20 cellular contexts compared by ENCODE assay signal in the genomic region with DNA sequence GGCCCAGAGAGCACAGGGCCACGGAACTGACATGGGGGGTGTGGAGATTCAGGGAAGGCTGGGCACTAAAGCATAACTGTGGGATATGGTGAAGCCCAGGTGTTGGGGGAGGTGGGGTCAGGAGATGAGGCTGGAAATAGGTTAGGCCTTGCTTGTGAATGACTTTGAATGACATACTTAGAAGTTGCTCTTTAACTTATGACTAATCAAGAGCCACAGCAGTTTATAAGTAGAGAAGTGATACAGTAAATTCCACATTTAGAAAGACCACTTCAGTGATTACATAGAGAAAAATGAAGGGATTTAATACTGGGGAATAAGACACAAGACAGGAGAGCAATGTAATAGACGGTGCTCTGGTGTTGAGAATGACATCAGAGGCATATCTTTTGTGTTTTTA.
DNase-seq lines count a peak whose midpoint lies in the region; ATAC-seq and TF ChIP-seq lines count a peak whose summit lies in the region.
"Had no signal": no experiment of that assay in that cellular context is flagged by ENCODE, and none has a peak within 500 bp of the region (broad histone marks: within the 10 kb centered on the region; RNA-seq: fewer than 3 reads in every experiment).

No MANE protein-coding gene starts in this region.

- TF ChIP-seq CTCF in colonic mucosa (IDR thresholded peaks at IDR 0.05) (no peak), lower lobe of right lung (IDR thresholded peaks at IDR 0.05) (no peak), smooth muscle cell (IDR thresholded peaks at IDR 0.05; ENCODE audit: borderline replicate concordance, insufficient read depth, poor library complexity, severe bottlenecking) (no peak), foreskin fibroblast (IDR thresholded peaks at IDR 0.05; ENCODE audit: low read depth, low read length) (no peak), SK-N-SH (IDR thresholded peaks at IDR 0.05) (no peak)

- CTCF ChIA-PET in SK-N-SH (lab: Yijun Ruan, JAX), result no interaction called here

- TF ChIP-seq RAD21 in SK-N-SH (IDR thresholded peaks at IDR 0.05; ENCODE audit: low read length), result no peak

- H3K79me2 ChIP-seq in smooth muscle cell (ENCODE audit: low read depth), result no peaks in the 10 kb centered on the region
- no peaks in the 10 kb centered on the region for H3K79me2 ChIP-seq in SK-N-SH (ENCODE audit: insufficient read depth)

- no peak overlapping the region for H3K4me3 ChIP-seq in colonic mucosa
- no peak overlapping the region for H3K4me3 ChIP-seq in lower lobe of right lung
- no peak overlapping the region for H3K4me3 ChIP-seq in smooth muscle cell
- no peak overlapping the region for H3K4me3 ChIP-seq in foreskin fibroblast (ENCODE audit: low read depth in 1 of 2, low read length in 2 of 2)
- no peak overlapping the region for H3K4me3 ChIP-seq in SK-N-SH (ENCODE audit: low read depth in 2 of 2, low read length in 1 of 2)

- peak; percentile 55 to 76 for ATAC-seq in lower lobe of right lung
- no peak for ATAC-seq in GM19328 (IDR thresholded peaks at IDR 0.05; ENCODE audit: unreplicated experiment)
- ATAC-seq: activated naive CD4-positive, alpha-beta T cell treated with anti-CD3 and anti-CD28 coated beads, Interleukin-2, amount 50 U/mL, for 72 hours; natural killer cell treated with Interleukin-12 subunit alpha and Interleukin-12 subunit beta and Interleukin-15 and Interleukin-18, amount 100 ng/mL, for 72 hours; WTC11 had no signal

- no peaks in the 10 kb centered on the region for H3K36me3 ChIP-seq in colonic mucosa
- no peaks in the 10 kb centered on the region for H3K36me3 ChIP-seq in lower lobe of right lung
- H3K36me3 ChIP-seq in smooth muscle cell (ENCODE audit: low read depth), result no peaks in the 10 kb centered on the region
- no peaks in the 10 kb centered on the region for H3K36me3 ChIP-seq in SK-N-SH (replicated peaks in 1 of 2; ENCODE audit: control insufficient read depth in 1 of 2, insufficient read depth in 2 of 2, low read length in 1 of 2)

- H3K4me1 ChIP-seq in colonic mucosa (no peaks in the 10 kb centered on the region), lower lobe of right lung (no peaks in the 10 kb centered on the region), smooth muscle cell (ENCODE audit: low read depth) (no peaks in the 10 kb centered on the region), SK-N-SH (ENCODE audit: control insufficient read depth in 1 of 2, insufficient read depth in 2 of 2, low read depth in 1 of 2, low read length in 1 of 2) (peaks cover 0 to 6% of the 10 kb centered on the region in 2 experiments; a peak in 1 of 4 replicates)

- H3K9me3 ChIP-seq in colonic mucosa (no peaks in the 10 kb centered on the region), lower lobe of right lung (no peaks in the 10 kb centered on the region), smooth muscle cell (replicated peaks; ENCODE audit: low read depth) (no peaks in the 10 kb centered on the region), SK-N-SH (no peaks in the 10 kb centered on the region)

- 78% methylated on average over 2 of the region's 2 CpGs for WGBS in smooth muscle cell (ENCODE audit: low lambda C conversion rate)
- WGBS in SK-N-SH (ENCODE audit: low lambda C conversion rate), result 85% methylated on average over 2 of the region's 2 CpGs

- H3K9me2 ChIP-seq in SK-N-SH, result no peaks in the 10 kb centered on the region

- H2AFZ ChIP-seq in smooth muscle cell (ENCODE audit: low read depth), result peak overlapping the region; percentile 55
- no peak overlapping the region for H2AFZ ChIP-seq in SK-N-SH (ENCODE audit: low read depth)

- intact Hi-C loops in colonic mucosa (cut with DNase I), result loop anchor here (5.0 kb wide), 1 partner anchor 378 kb away; no protein-coding TSS in a partner anchor
- intact Hi-C loops in lower lobe of right lung (cut with DNase I), result no loop called here

- H3K4me2 ChIP-seq in smooth muscle cell, result no peak overlapping the region
- no peak overlapping the region for H3K4me2 ChIP-seq in SK-N-SH

- no peak for TF ChIP-seq EP300 in SK-N-SH (IDR thresholded peaks at IDR 0.05; ENCODE audit: borderline replicate concordance in 1 of 2, low read depth in 1 of 2, low read length in 1 of 2)

- POLR2A ChIA-PET in SK-N-SH (lab: Yijun Ruan, JAX), result no interaction called here

- peak overlapping the region; percentile 22 for H3K27ac ChIP-seq in colonic mucosa
- no peak overlapping the region for H3K27ac ChIP-seq in lower lobe of right lung
- no peak overlapping the region for H3K27ac ChIP-seq in smooth muscle cell (ENCODE audit: low read depth)
- H3K27ac ChIP-seq in SK-N-SH (ENCODE audit: low read depth in 2 of 2, low read length in 1 of 2), result no peak overlapping the region
- H3K27ac ChIP-seq: C4-2B had no signal

- H3F3A ChIP-seq in smooth muscle cell (ENCODE audit: low read depth) (no peaks in the 10 kb centered on the region), SK-N-SH (replicated peaks; ENCODE audit: insufficient read depth) (peaks cover 4% of the 10 kb centered on the region)

- DNase-seq in EH (ENCODE audit: low read depth) (peak; percentile 28), colonic mucosa (no peak), lower lobe of right lung (no peak), smooth muscle cell (lab: John Stamatoyannopoulos, UW; ENCODE audit: unreplicated experiment) (no peak), foreskin fibroblast (no peak), SK-N-SH (no peak)
- DNase-seq: activated CD4-positive, alpha-beta T cell treated with anti-CD3 and anti-CD28 coated beads, Interleukin-2, amount 50 U/mL, for 4 hours; aorta; dermis blood vessel endothelial cell; HCEC 1CT; NCI-H1105 treated with DMSO at 0.1 percent for 48 hours; NCI-H2081 treated with DMSO at 0.1 percent for 48 hours; NCI-H446 treated with DMSO at 0.1 percent for 48 hours; stimulated activated CD4-positive, alpha-beta T cell treated with anti-CD3 and anti-CD28 coated beads, Interleukin-1b, Interleukin-23, amount 100 ng/mL, for 48 hours; T1000 had no signal

- H3K9ac ChIP-seq in colonic mucosa (ENCODE audit: low read depth in 2 of 2, low read length in 2 of 2), result no peak overlapping the region
- no peak overlapping the region for H3K9ac ChIP-seq in smooth muscle cell (ENCODE audit: low read depth)
- H3K9ac ChIP-seq in SK-N-SH, result no peak overlapping the region

- no peaks in the 10 kb centered on the region for H3K27me3 ChIP-seq in colonic mucosa
- H3K27me3 ChIP-seq in lower lobe of right lung (ENCODE audit: low read depth), result no peaks in the 10 kb centered on the region
- no peaks in the 10 kb centered on the region for H3K27me3 ChIP-seq in smooth muscle cell (ENCODE audit: low read depth)
- no peaks in the 10 kb centered on the region for H3K27me3 ChIP-seq in SK-N-SH (ENCODE audit: insufficient read depth)

- H4K20me1 ChIP-seq in smooth muscle cell (ENCODE audit: low read depth), result no peaks in the 10 kb centered on the region
- no peaks in the 10 kb centered on the region for H4K20me1 ChIP-seq in SK-N-SH (ENCODE audit: insufficient read depth)

TF ChIP-seq in SK-N-SH, 30 proteins besides CTCF, POLR2A, EP300 and RAD21:
- TF ChIP-seq, protein P1, sequence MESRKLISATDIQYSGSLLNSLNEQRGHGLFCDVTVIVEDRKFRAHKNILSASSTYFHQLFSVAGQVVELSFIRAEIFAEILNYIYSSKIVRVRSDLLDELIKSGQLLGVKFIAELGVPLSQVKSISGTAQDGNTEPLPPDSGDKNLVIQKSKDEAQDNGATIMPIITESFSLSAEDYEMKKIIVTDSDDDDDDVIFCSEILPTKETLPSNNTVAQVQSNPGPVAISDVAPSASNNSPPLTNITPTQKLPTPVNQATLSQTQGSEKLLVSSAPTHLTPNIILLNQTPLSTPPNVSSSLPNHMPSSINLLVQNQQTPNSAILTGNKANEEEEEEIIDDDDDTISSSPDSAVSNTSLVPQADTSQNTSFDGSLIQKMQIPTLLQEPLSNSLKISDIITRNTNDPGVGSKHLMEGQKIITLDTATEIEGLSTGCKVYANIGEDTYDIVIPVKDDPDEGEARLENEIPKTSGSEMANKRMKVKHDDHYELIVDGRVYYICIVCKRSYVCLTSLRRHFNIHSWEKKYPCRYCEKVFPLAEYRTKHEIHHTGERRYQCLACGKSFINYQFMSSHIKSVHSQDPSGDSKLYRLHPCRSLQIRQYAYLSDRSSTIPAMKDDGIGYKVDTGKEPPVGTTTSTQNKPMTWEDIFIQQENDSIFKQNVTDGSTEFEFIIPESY (IDR thresholded peaks at IDR 0.05; ENCODE audit: borderline replicate concordance, low read depth), result no peak
- TF ChIP-seq EZH2phosphoT487 (IDR thresholded peaks at IDR 0.05; ENCODE audit: borderline replicate concordance, low read depth) (no peak), MEF2A (IDR thresholded peaks at IDR 0.05; ENCODE audit: borderline replicate concordance, low read depth) (no peak), GABPA (IDR thresholded peaks at IDR 0.05; ENCODE audit: low read depth) (no peak), RCOR1 (IDR thresholded peaks at IDR 0.05; ENCODE audit: low read length) (no peak), FOSL2 (IDR thresholded peaks at IDR 0.05; ENCODE audit: borderline replicate concordance, low read depth) (no peak), RFX5 (IDR thresholded peaks at IDR 0.05; ENCODE audit: low read length) (no peak), CHD2 (IDR thresholded peaks at IDR 0.05; ENCODE audit: low read length, partially characterized antibody) (no peak)
